8 cellular contexts compared by ENCODE assay signal in genomic region chr2:68320118-68320641, GRCh38. TPM values are rescaled to one million over a fixed set of nuclear protein-coding genes. Genes with fewer than 3 reads are reported as not detected.
DNase-seq lines count a peak whose midpoint lies in the region; ATAC-seq, FAIRE-seq and TF ChIP-seq lines count a peak whose summit lies in the region.

No MANE protein-coding gene starts in this region.

- H3K9me3 Mint-ChIP-seq in neural progenitor cell, result no peaks in the 10 kb centered on the region

- DNase-seq in Ammon's horn (ENCODE audit: low spot score), result peak; percentile 16
- DNase-seq in HTR-8/SVneo (ENCODE audit: insufficient read length, low spot score), result no peak
- peak; percentile 75 to 77 for DNase-seq in SHP77 (lab: John Stamatoyannopoulos, UW)
- peak; percentile 59 for DNase-seq in neural progenitor cell (ENCODE audit: low spot score)
- DNase-seq in stimulated activated naive CD4-positive, alpha-beta T cell treated with Interleukin-2 at 50 U/mL for 16 hours (lab: John Stamatoyannopoulos, UW), result no peak
- no peak for DNase-seq in germinal center (ENCODE audit: low spot score)

- H3K4me1 ChIP-seq in esophagus (ENCODE audit: control insufficient read depth in 2 of 2, insufficient read depth in 2 of 2, low read length in 1 of 2) (peaks cover 4 to 9% of the 10 kb centered on the region in 2 donors), neural progenitor cell (peaks cover 8% of the 10 kb centered on the region)

- no peak for ATAC-seq in activated CD4-positive, CD25-positive, alpha-beta regulatory T cell treated with anti-CD3 and anti-CD28 coated beads, Interleukin-2, amount 50 U/mL, for 24 hours

- WGBS in esophagus, 2 donors, result 7 to 10% methylated on average over 11 of the region's 11 CpGs

- peaks cover 9% of the 10 kb centered on the region for H3K36me3 Mint-ChIP-seq in neural progenitor cell

- H3K27ac ChIP-seq in esophagus (ENCODE audit: low read depth in 2 of 2, low read length in 1 of 2) (peak overlapping the region; percentile 66 to 76), neural progenitor cell (no peak overlapping the region)

- H3K27me3 ChIP-seq in esophagus (ENCODE audit: control insufficient read depth in 1 of 2, insufficient read depth in 2 of 2, low read length in 2 of 2) (peaks cover 0 to 5% of the 10 kb centered on the region in 2 donors), neural progenitor cell (peaks cover 90% of the 10 kb centered on the region)

- H2AFZ ChIP-seq in neural progenitor cell (replicated peaks), result no peak overlapping the region

- H3K4me3 ChIP-seq in esophagus (ENCODE audit: low read depth in 1 of 2, low read length in 2 of 2) (peak overlapping the region; percentile 48 to 62), neural progenitor cell (peak overlapping the region; percentile 53)

- H3K27ac Mint-ChIP-seq in neural progenitor cell, result peak overlapping the region; percentile 48

- FAIRE-seq in HTR-8/SVneo (lab: Jason Lieb, UNC), result peak; percentile 76

- H3K4me3 Mint-ChIP-seq in neural progenitor cell, result peak overlapping the region; percentile 90

- H3K36me3 ChIP-seq in esophagus (ENCODE audit: control insufficient read depth in 2 of 2, insufficient read depth in 2 of 2, low read length in 1 of 2), result peaks cover 0 to 2% of the 10 kb centered on the region in 2 donors
- H3K36me3 ChIP-seq in neural progenitor cell, result no peaks in the 10 kb centered on the region

- TF ChIP-seq CTCF in neural progenitor cell (IDR thresholded peaks at IDR 0.05), result no peak

- H4K20me1 ChIP-seq in neural progenitor cell (ENCODE audit: low read depth), result no peaks in the 10 kb centered on the region

- no peak overlapping the region for H3K9ac ChIP-seq in neural progenitor cell

- H3K79me2 ChIP-seq in neural progenitor cell (ENCODE audit: low read depth), result no peaks in the 10 kb centered on the region

- H3K4me1 Mint-ChIP-seq in neural progenitor cell, result peaks cover 11% of the 10 kb centered on the region

- peaks cover 7% of the 10 kb centered on the region for H3F3A ChIP-seq in neural progenitor cell (ENCODE audit: low read depth)

- H3K9me3 ChIP-seq in esophagus (ENCODE audit: control insufficient read depth in 2 of 2, insufficient read depth in 1 of 2, low read depth in 1 of 2, low read length in 1 of 2), result no peaks in the 10 kb centered on the region
- no peaks in the 10 kb centered on the region for H3K9me3 ChIP-seq in neural progenitor cell (ENCODE audit: low read depth)

- peaks cover 6% of the 10 kb centered on the region for H3K27me3 Mint-ChIP-seq in neural progenitor cell (ENCODE audit: insufficient read depth, low read depth)

- H3K4me2 ChIP-seq in neural progenitor cell, result peak overlapping the region; percentile 81

RNA-seq across cellular contexts. Expression of gene CNRIP1, which starts 0.4 kb away (rescaled TPM):
- polyA plus RNA-seq in esophagus, result 1 to 10 TPM; 2.1 to 3.8 TPM
- total RNA-seq in neural progenitor cell (ENCODE audit: low replicate concordance), result 3.7 and 5.0 TPM in 2 replicates

RNA-seq across cellular contexts. Expression of gene PLEK, which starts 44.9 kb away (rescaled TPM):
- 1 to 10 TPM; 1.2 to 1.4 TPM for polyA plus RNA-seq in esophagus
- total RNA-seq in neural progenitor cell (ENCODE audit: low replicate concordance), result not detected in 2 replicates

Comparison
In these comparisons a context has a peak if more than half of its experiments do, and no peak if none do; other contexts are left out.
1. DNase-seq: peak in Ammon's horn (single experiment), SHP77 (2 of 2) and neural progenitor cell (single experiment); none in HTR-8/SVneo (single experiment), stimulated activated naive CD4-positive, alpha-beta T cell treated with Interleukin-2 at 50 U/mL for 16 hours (single experiment) and germinal center (single experiment).